Comparison of ENCODE assay signal across 1 cellular context in the genomic region with DNA sequence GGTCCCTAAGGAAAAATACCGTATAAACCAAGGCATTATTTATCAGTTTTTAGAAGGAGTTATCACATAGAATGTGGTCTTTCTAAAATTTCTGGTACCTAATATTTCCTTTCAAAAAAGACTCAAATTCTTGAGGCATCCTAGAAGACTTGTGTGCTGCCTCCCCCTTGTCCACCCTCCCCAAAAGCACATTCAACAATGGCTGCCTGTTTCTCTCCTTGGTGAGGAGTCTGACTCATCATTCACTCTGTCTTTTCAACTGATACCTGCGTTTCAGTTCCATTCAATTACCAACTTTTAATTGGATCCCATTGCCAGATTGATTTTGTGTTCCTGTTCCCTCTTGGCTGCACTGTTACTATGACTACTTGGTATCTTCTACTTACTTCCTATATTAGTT.
TF ChIP-seq lines count a peak whose summit lies in the region.

No MANE protein-coding gene starts in this region.

TF ChIP-seq in GM12878, 131 proteins besides CTCF, POLR2A, EP300 and RAD21:
- TF ChIP-seq, protein P1, sequence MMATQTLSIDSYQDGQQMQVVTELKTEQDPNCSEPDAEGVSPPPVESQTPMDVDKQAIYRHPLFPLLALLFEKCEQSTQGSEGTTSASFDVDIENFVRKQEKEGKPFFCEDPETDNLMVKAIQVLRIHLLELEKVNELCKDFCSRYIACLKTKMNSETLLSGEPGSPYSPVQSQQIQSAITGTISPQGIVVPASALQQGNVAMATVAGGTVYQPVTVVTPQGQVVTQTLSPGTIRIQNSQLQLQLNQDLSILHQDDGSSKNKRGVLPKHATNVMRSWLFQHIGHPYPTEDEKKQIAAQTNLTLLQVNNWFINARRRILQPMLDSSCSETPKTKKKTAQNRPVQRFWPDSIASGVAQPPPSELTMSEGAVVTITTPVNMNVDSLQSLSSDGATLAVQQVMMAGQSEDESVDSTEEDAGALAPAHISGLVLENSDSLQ (IDR thresholded peaks at IDR 0.05) = no peak
- TF ChIP-seq CBFB (IDR thresholded peaks at IDR 0.05; ENCODE audit: low read depth) = no peak
- no peak for TF ChIP-seq NR2C2 (IDR thresholded peaks at IDR 0.05; ENCODE audit: borderline replicate concordance, control insufficient read depth, insufficient read length, low read depth)
- no peak for TF ChIP-seq GATAD2B (conservative IDR thresholded peaks at IDR 0.05; ENCODE audit: low read depth)
- TF ChIP-seq, protein P2, sequence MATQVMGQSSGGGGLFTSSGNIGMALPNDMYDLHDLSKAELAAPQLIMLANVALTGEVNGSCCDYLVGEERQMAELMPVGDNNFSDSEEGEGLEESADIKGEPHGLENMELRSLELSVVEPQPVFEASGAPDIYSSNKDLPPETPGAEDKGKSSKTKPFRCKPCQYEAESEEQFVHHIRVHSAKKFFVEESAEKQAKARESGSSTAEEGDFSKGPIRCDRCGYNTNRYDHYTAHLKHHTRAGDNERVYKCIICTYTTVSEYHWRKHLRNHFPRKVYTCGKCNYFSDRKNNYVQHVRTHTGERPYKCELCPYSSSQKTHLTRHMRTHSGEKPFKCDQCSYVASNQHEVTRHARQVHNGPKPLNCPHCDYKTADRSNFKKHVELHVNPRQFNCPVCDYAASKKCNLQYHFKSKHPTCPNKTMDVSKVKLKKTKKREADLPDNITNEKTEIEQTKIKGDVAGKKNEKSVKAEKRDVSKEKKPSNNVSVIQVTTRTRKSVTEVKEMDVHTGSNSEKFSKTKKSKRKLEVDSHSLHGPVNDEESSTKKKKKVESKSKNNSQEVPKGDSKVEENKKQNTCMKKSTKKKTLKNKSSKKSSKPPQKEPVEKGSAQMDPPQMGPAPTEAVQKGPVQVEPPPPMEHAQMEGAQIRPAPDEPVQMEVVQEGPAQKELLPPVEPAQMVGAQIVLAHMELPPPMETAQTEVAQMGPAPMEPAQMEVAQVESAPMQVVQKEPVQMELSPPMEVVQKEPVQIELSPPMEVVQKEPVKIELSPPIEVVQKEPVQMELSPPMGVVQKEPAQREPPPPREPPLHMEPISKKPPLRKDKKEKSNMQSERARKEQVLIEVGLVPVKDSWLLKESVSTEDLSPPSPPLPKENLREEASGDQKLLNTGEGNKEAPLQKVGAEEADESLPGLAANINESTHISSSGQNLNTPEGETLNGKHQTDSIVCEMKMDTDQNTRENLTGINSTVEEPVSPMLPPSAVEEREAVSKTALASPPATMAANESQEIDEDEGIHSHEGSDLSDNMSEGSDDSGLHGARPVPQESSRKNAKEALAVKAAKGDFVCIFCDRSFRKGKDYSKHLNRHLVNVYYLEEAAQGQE (IDR thresholded peaks at IDR 0.05; ENCODE audit: low read depth, low read length) = no peak
- TF ChIP-seq RUNX3 (IDR thresholded peaks at IDR 0.05; ENCODE audit: low read length) = no peak
- no peak for TF ChIP-seq MTA3 (IDR thresholded peaks at IDR 0.05; ENCODE audit: borderline replicate concordance, low read length)
- no peak for TF ChIP-seq BACH1 (IDR thresholded peaks at IDR 0.05; ENCODE audit: borderline replicate concordance)
